In the genomic region with DNA sequence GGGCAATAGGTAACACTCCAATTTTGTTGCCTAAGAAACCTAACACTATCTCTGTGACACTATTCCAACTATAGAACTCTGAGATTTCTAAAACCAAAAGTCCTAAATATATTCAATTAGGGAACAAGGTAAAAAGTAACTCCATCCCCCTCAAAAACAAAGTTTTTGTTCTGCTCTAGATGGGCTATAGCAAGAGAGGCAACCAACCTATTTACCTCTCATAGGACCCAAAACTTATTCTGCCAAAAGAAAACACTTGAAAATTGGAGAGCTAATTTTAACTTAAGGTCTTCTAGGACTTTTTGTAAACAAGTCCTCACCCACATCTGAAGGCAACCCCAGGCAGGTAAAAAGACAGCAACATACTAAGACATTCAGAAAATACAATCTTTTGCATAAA, we compare ENCODE assay signal across 17 cellular contexts. TPM values are rescaled to one million over a fixed set of nuclear protein-coding genes. Genes with fewer than 3 reads are reported as not detected.
DNase-seq lines count a peak whose midpoint lies in the region; ATAC-seq and TF ChIP-seq lines count a peak whose summit lies in the region.
"Had no signal": no experiment of that assay in that cellular context is flagged by ENCODE, and none has a peak within 500 bp of the region (broad histone marks: within the 10 kb centered on the region; RNA-seq: fewer than 3 reads in every experiment).

No MANE protein-coding gene starts in this region.

- peak overlapping the region; percentile 1 to 75 (median 68) for H3K4me3 Mint-ChIP-seq in CD4-positive, alpha-beta memory T cell
- H3K4me3 Mint-ChIP-seq in activated T-helper 2 cell treated with anti-CD3 and anti-CD28 coated beads, Interferon-gamma antibody, Interleukin-2, Interleukin-4, amounts not matched to agents 10 μg/mL and 5 μg/mL and 100 μg/mL, durations not matched to agents 14 hours and 24 hours and 36 hours (ENCODE audit: low read depth), result peak overlapping the region; percentile 27
- H3K4me3 Mint-ChIP-seq in natural killer cell, result peak overlapping the region; percentile 43

- peak overlapping the region in 6 of 7 donors; percentile 7 to 74 (median 54) for H3K27ac Mint-ChIP-seq in CD4-positive, alpha-beta memory T cell
- peak overlapping the region; percentile 19 for H3K27ac Mint-ChIP-seq in activated T-helper 2 cell treated with anti-CD3 and anti-CD28 coated beads, Interferon-gamma antibody, Interleukin-2, Interleukin-4, amounts not matched to agents 10 μg/mL and 5 μg/mL and 100 μg/mL, durations not matched to agents 14 hours and 24 hours and 36 hours
- peak overlapping the region; percentile 71 to 79 for H3K27ac Mint-ChIP-seq in natural killer cell

- H3K27me3 ChIP-seq in ACC112 (ENCODE audit: insufficient read depth, low read length), result no peaks in the 10 kb centered on the region
- no peaks in the 10 kb centered on the region for H3K27me3 ChIP-seq in CD4-positive, alpha-beta memory T cell (ENCODE audit: insufficient read depth, low read length)
- H3K27me3 ChIP-seq: Peyer's patch had no signal

- no peaks in the 10 kb centered on the region for H3K27me3 Mint-ChIP-seq in CD4-positive, alpha-beta memory T cell
- no peaks in the 10 kb centered on the region for H3K27me3 Mint-ChIP-seq in activated T-helper 2 cell treated with anti-CD3 and anti-CD28 coated beads, Interferon-gamma antibody, Interleukin-2, Interleukin-4, amounts not matched to agents 10 μg/mL and 5 μg/mL and 100 μg/mL, durations not matched to agents 14 hours and 24 hours and 36 hours (ENCODE audit: low read depth)
- no peaks in the 10 kb centered on the region for H3K27me3 Mint-ChIP-seq in natural killer cell (ENCODE audit: low read depth in 2 of 2)

- no peaks in the 10 kb centered on the region for H3K9me3 ChIP-seq in CD4-positive, alpha-beta memory T cell (ENCODE audit: control insufficient read depth in 1 of 2, low read length in 2 of 2)
- H3K9me3 ChIP-seq: Peyer's patch, thoracic aorta had no signal

- peak overlapping the region; percentile 5; the same call in 1 of the 2 replicates for H3K27ac ChIP-seq in ACC112 (ENCODE audit: low read depth, low read length)
- peak overlapping the region; percentile 40 for H3K27ac ChIP-seq in CD4-positive, alpha-beta memory T cell (ENCODE audit: low read depth, low read length)
- H3K27ac ChIP-seq: C4-2B, parathyroid adenoma, Peyer's patch, thoracic aorta had no signal

- H3K36me3 ChIP-seq in ACC112 (ENCODE audit: insufficient read depth, low read length), result peaks cover 80% of the 10 kb centered on the region
- peaks cover 86% of the 10 kb centered on the region for H3K36me3 ChIP-seq in CD4-positive, alpha-beta memory T cell (ENCODE audit: insufficient read depth, low read length)

- DNase-seq in CD4-positive, alpha-beta memory T cell, result peak in 1 of 5 donors; percentile 2
- no peak for DNase-seq in activated T-helper 2 cell treated with anti-CD3 and anti-CD28 coated beads, Interferon-gamma antibody, Interleukin-2, Interleukin-4, amounts not matched to agents 10 μg/mL and 5 μg/mL and 100 μg/mL, durations not matched to agents 14 hours and 24 hours and 36 hours (ENCODE audit: low spot score)
- DNase-seq in natural killer cell (no peak), NCI-H2227 (lab: John Stamatoyannopoulos, UW; ENCODE audit: unreplicated experiment) (no peak)
- DNase-seq: activated CD4-positive, alpha-beta T cell treated with anti-CD3 and anti-CD28 coated beads for 48 hours; activated naive CD4-positive, alpha-beta T cell treated with Interleukin-2 at 50 U/mL for 16 hours; central memory CD4-positive, alpha-beta T cell; NCI-H187; NCI-H524 treated with DMSO at 0.1 percent for 48 hours; Peyer's patch; stimulated activated CD4-positive, alpha-beta T cell treated with anti-CD3 and anti-CD28 coated beads, Interleukin-12 subunit alpha, Interleukin-12 subunit beta, amount 100 ng/mL, for 4 hours had no signal

- peaks cover 47 to 83% (median 60%) of the 10 kb centered on the region in 4 donors for H3K4me1 Mint-ChIP-seq in CD4-positive, alpha-beta memory T cell
- H3K4me1 Mint-ChIP-seq in activated T-helper 2 cell treated with anti-CD3 and anti-CD28 coated beads, Interferon-gamma antibody, Interleukin-2, Interleukin-4, amounts not matched to agents 10 μg/mL and 5 μg/mL and 100 μg/mL, durations not matched to agents 14 hours and 24 hours and 36 hours (ENCODE audit: low read depth), result peaks cover 41% of the 10 kb centered on the region
- H3K4me1 Mint-ChIP-seq in natural killer cell, result peaks cover 65 to 67% of the 10 kb centered on the region in 2 donors

- no peaks in the 10 kb centered on the region for H3K9me3 Mint-ChIP-seq in CD4-positive, alpha-beta memory T cell
- no peaks in the 10 kb centered on the region for H3K9me3 Mint-ChIP-seq in activated T-helper 2 cell treated with anti-CD3 and anti-CD28 coated beads, Interferon-gamma antibody, Interleukin-2, Interleukin-4, amounts not matched to agents 10 μg/mL and 5 μg/mL and 100 μg/mL, durations not matched to agents 14 hours and 24 hours and 36 hours
- no peaks in the 10 kb centered on the region for H3K9me3 Mint-ChIP-seq in natural killer cell

- peaks cover 70 to 79% of the 10 kb centered on the region in 2 donors for H3K36me3 Mint-ChIP-seq in CD4-positive, alpha-beta memory T cell
- H3K36me3 Mint-ChIP-seq in activated T-helper 2 cell treated with anti-CD3 and anti-CD28 coated beads, Interferon-gamma antibody, Interleukin-2, Interleukin-4, amounts not matched to agents 10 μg/mL and 5 μg/mL and 100 μg/mL, durations not matched to agents 14 hours and 24 hours and 36 hours (ENCODE audit: low read depth), result peaks cover 91% of the 10 kb centered on the region
- peaks cover 47% of the 10 kb centered on the region for H3K36me3 Mint-ChIP-seq in natural killer cell

- POLR2A ChIA-PET in CD4-positive, alpha-beta memory T cell (lab: Charles Lee; ENCODE audit: partially characterized antibody), result interaction anchor here (0.8 to 12.3 kb wide), 6 partner anchors 7 to 106 kb away, joined by 3 to 1007 read pairs (median 4); partner anchors contain the start of genes NFS1, PHF20, RBM39 and ROMO1

- H2AFZ ChIP-seq in ACC112 (ENCODE audit: low read length, unreplicated experiment), result no peak overlapping the region
- H2AFZ ChIP-seq: parathyroid adenoma had no signal

- CTCF ChIA-PET in CD4-positive, alpha-beta memory T cell (lab: Charles Lee; ENCODE audit: partially characterized antibody), result no interaction called here

- H3K4me3 ChIP-seq in ACC112 (ENCODE audit: low read depth, low read length), result peak overlapping the region; percentile 30
- no peak overlapping the region for H3K4me3 ChIP-seq in CD4-positive, alpha-beta memory T cell (ENCODE audit: low read length in 2 of 2)
- H3K4me3 ChIP-seq: Peyer's patch, thoracic aorta had no signal

- TF ChIP-seq CTCF in natural killer cell (IDR thresholded peaks at IDR 0.05), result no peak

- peaks cover 56% of the 10 kb centered on the region for H3K4me1 ChIP-seq in ACC112 (ENCODE audit: control insufficient read depth, insufficient read depth, low read length, unreplicated experiment)
- peaks cover 100% of the 10 kb centered on the region for H3K4me1 ChIP-seq in CD4-positive, alpha-beta memory T cell (ENCODE audit: insufficient read depth, low read length)

- ATAC-seq in natural killer cell (no peak), HG03432 (IDR thresholded peaks at IDR 0.05; ENCODE audit: unreplicated experiment) (no peak), GM18868 (IDR thresholded peaks at IDR 0.05; ENCODE audit: unreplicated experiment) (no peak)

- intact Hi-C loops in CD4-positive, alpha-beta memory T cell (cut with micrococcal nuclease), result no loop called here
- intact Hi-C loops in activated T-helper 2 cell treated with anti-CD3 and anti-CD28 coated beads, Interferon-gamma antibody, Interleukin-2, Interleukin-4, amounts not matched to agents 10 μg/mL and 5 μg/mL and 100 μg/mL, durations not matched to agents 14 hours and 24 hours and 36 hours (cut with micrococcal nuclease), result no loop called here
- intact Hi-C loops in natural killer cell (cut with micrococcal nuclease), result no loop called here

- H3K79me2 ChIP-seq in ACC112 (ENCODE audit: control insufficient read depth, insufficient read depth, low read length, unreplicated experiment), result peaks cover 99% of the 10 kb centered on the region

RNA-seq across cellular contexts. Expression of gene RBM39, which starts 7.7 kb away (rescaled TPM):
- 100 to 1,000 TPM; 631 to 665 TPM for total RNA-seq in CD4-positive, alpha-beta memory T cell
- polyA plus RNA-seq in CD4-positive, alpha-beta memory T cell, result 100 to 1,000 TPM in 1 of 2 donors, 10 to 100 TPM in 1; 76.7 to 153 TPM
- total RNA-seq in activated T-helper 2 cell treated with anti-CD3 and anti-CD28 coated beads, Interferon-gamma antibody, Interleukin-2, Interleukin-4, amounts not matched to agents 10 μg/mL and 5 μg/mL and 100 μg/mL, durations not matched to agents 14 hours and 24 hours and 36 hours, result 358 and 360 TPM in 2 replicates
- 1,000 to 10,000 TPM; 1,431 to 1,555 (median 1,445) TPM for total RNA-seq in natural killer cell

RNA-seq across cellular contexts. Expression of gene ROMO1, which starts 35.2 kb away (rescaled TPM):
- total RNA-seq in CD4-positive, alpha-beta memory T cell, result 10 to 100 TPM; 38.4 to 43.8 TPM
- polyA plus RNA-seq in CD4-positive, alpha-beta memory T cell, result 100 to 1,000 TPM; 273 to 335 TPM
- total RNA-seq in activated T-helper 2 cell treated with anti-CD3 and anti-CD28 coated beads, Interferon-gamma antibody, Interleukin-2, Interleukin-4, amounts not matched to agents 10 μg/mL and 5 μg/mL and 100 μg/mL, durations not matched to agents 14 hours and 24 hours and 36 hours, result 93.0 and 98.4 TPM in 2 replicates
- total RNA-seq in natural killer cell, result 10 to 100 TPM; 38.3 to 49.7 (median 40.5) TPM

RNA-seq across cellular contexts. Expression of gene NFS1, which starts 35.2 kb away (rescaled TPM):
- total RNA-seq in CD4-positive, alpha-beta memory T cell, result 10 to 100 TPM; 30.3 to 33.6 TPM
- 10 to 100 TPM in 1 of 2 donors, 1 to 10 TPM in 1; 6.3 to 28.3 TPM for polyA plus RNA-seq in CD4-positive, alpha-beta memory T cell
- 39.1 and 39.8 TPM in 2 replicates for total RNA-seq in activated T-helper 2 cell treated with anti-CD3 and anti-CD28 coated beads, Interferon-gamma antibody, Interleukin-2, Interleukin-4, amounts not matched to agents 10 μg/mL and 5 μg/mL and 100 μg/mL, durations not matched to agents 14 hours and 24 hours and 36 hours
- total RNA-seq in natural killer cell, result 10 to 100 TPM; 11.3 to 20.8 (median 16.0) TPM

RNA-seq across cellular contexts. Expression of gene PHF20, which starts 37.4 kb away (rescaled TPM):
- 10 to 100 TPM; 72.9 to 82.3 TPM for total RNA-seq in CD4-positive, alpha-beta memory T cell
- 100 to 1,000 TPM; 106 to 126 TPM for polyA plus RNA-seq in CD4-positive, alpha-beta memory T cell
- 55.1 and 64.3 TPM in 2 replicates for total RNA-seq in activated T-helper 2 cell treated with anti-CD3 and anti-CD28 coated beads, Interferon-gamma antibody, Interleukin-2, Interleukin-4, amounts not matched to agents 10 μg/mL and 5 μg/mL and 100 μg/mL, durations not matched to agents 14 hours and 24 hours and 36 hours
- total RNA-seq in natural killer cell, result 100 to 1,000 TPM; 151 to 165 (median 161) TPM

Comparison
In these comparisons a context has a peak if more than half of its experiments do, and no peak if none do; other contexts are left out.
1. H3K27ac Mint-ChIP-seq: peak in every context shown above with its lines; median percentile 75 in natural killer cell; 54 in CD4-positive, alpha-beta memory T cell; 19 in activated T-helper 2 cell treated with anti-CD3 and anti-CD28 coated beads, Interferon-gamma antibody, Interleukin-2, Interleukin-4, amounts not matched to agents 10 μg/mL and 5 μg/mL and 100 μg/mL, durations not matched to agents 14 hours and 24 hours and 36 hours.